1 cellular context compared by ENCODE assay signal in the genomic region with DNA sequence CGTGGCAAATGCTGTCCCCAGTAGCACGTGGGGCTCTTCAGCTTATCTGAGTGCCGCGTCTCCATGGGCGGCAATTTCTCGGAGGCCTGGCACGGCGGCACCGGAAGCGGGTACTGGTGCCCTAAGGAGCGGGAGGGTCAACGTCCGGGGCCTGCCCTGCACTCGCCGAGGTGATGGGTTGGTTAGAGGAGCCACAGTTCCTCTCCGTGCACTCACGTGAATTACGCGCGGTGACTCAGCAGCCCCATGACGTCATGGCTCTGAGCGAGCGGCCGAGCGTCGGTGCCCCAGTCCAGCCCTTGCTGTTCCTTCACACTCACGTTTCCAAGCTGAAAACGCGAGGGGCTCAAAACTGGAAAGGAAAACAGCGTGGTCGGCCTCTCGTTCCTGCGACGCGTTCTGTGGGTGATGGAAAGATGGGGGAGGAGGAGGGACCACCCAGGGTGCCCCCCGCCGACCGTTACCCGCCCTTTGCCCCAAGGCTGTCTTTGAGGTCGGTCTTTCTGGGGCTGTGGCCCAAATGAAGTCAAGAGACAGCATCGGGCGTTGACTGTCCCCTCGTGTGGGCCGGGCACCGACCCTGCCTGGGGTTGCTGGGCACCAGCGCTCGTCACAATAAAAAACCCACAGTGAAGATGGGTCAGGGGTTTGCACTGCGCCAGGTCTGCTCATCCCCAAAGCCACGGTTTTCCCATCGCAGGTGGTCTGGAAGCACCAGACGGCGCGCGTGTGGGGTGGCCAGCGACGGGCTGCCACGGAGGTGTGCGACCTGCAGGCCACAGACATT.
TF ChIP-seq lines count a peak whose summit lies in the region.

No MANE protein-coding gene starts in this region.

TF ChIP-seq in K562, 482 proteins besides CTCF, POLR2A, EP300 and RAD21 (continued from another document):
- TF ChIP-seq MAFK (IDR thresholded peaks at IDR 0.05; ENCODE audit: low read length) (no peak; the same call in 1 of the 2 replicates), TEAD2 (tag; IDR thresholded peaks at IDR 0.05) (no peak), NFATC3 (IDR thresholded peaks at IDR 0.05) (no peak), MIER1 (IDR thresholded peaks at IDR 0.05; ENCODE audit: low read depth) (no peak), ZEB2 (IDR thresholded peaks at IDR 0.05) (no peak), POLR2G (IDR thresholded peaks at IDR 0.05; ENCODE audit: low read depth, low read length) (no peak), FOXO4 (CRISPR knock-in tag; IDR thresholded peaks at IDR 0.05) (no peak), NFE2 (IDR thresholded peaks at IDR 0.05; ENCODE audit: low read depth) (peak; percentile 64), ZNF780A (CRISPR knock-in tag; IDR thresholded peaks at IDR 0.05) (no peak), ATF1 (CRISPR knock-in tag; IDR thresholded peaks at IDR 0.05) (no peak), ATF1 (tag; IDR thresholded peaks at IDR 0.05) (peak; percentile 89), GTF2B (IDR thresholded peaks at IDR 0.05; ENCODE audit: extremely low read depth, insufficient read length) (no peak), SP1 (CRISPR knock-in tag; IDR thresholded peaks at IDR 0.05) (no peak), HMG20B (CRISPR knock-in tag; IDR thresholded peaks at IDR 0.05) (no peak), CREB1 (IDR thresholded peaks at IDR 0.05) (0 out of 2 replicates have a peak, but pooled peaks have one; percentile 23), CREB1 (CRISPR knock-in tag; IDR thresholded peaks at IDR 0.05) (peak; percentile 84), FOSL1 (tag; conservative IDR thresholded peaks at IDR 0.05) (peak; percentile 88), ZFP1 (CRISPR knock-in tag; IDR thresholded peaks at IDR 0.05) (no peak), MED1 (CRISPR knock-in tag; IDR thresholded peaks at IDR 0.05; ENCODE audit: borderline replicate concordance) (no peak), CREM (IDR thresholded peaks at IDR 0.05; ENCODE audit: low read depth) (peak; percentile 82), ARHGAP35 (IDR thresholded peaks at IDR 0.05; ENCODE audit: partially characterized antibody) (no peak), SRF (CRISPR knock-in tag; IDR thresholded peaks at IDR 0.05) (no peak), ZNF644 (tag; IDR thresholded peaks at IDR 0.05; ENCODE audit: low read depth) (no peak), ZBTB43 (CRISPR knock-in tag; IDR thresholded peaks at IDR 0.05) (no peak), ZNF785 (CRISPR knock-in tag; IDR thresholded peaks at IDR 0.05) (no peak), ZNF239 (CRISPR knock-in tag; IDR thresholded peaks at IDR 0.05) (no peak), SNRNP70 (optimal IDR thresholded peaks at IDR 0.05; ENCODE audit: low read depth, low read length) (no peak), POLR2B (IDR thresholded peaks at IDR 0.05; ENCODE audit: low read depth, partially characterized antibody) (no peak)
- TF ChIP-seq, protein P1, sequence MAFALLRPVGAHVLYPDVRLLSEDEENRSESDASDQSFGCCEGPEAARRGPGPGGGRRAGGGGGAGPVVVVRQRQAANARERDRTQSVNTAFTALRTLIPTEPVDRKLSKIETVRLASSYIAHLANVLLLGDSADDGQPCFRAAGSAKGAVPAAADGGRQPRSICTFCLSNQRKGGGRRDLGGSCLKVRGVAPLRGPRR (CRISPR knock-in tag; IDR thresholded peaks at IDR 0.05), result no peak
- TF ChIP-seq, protein P2, sequence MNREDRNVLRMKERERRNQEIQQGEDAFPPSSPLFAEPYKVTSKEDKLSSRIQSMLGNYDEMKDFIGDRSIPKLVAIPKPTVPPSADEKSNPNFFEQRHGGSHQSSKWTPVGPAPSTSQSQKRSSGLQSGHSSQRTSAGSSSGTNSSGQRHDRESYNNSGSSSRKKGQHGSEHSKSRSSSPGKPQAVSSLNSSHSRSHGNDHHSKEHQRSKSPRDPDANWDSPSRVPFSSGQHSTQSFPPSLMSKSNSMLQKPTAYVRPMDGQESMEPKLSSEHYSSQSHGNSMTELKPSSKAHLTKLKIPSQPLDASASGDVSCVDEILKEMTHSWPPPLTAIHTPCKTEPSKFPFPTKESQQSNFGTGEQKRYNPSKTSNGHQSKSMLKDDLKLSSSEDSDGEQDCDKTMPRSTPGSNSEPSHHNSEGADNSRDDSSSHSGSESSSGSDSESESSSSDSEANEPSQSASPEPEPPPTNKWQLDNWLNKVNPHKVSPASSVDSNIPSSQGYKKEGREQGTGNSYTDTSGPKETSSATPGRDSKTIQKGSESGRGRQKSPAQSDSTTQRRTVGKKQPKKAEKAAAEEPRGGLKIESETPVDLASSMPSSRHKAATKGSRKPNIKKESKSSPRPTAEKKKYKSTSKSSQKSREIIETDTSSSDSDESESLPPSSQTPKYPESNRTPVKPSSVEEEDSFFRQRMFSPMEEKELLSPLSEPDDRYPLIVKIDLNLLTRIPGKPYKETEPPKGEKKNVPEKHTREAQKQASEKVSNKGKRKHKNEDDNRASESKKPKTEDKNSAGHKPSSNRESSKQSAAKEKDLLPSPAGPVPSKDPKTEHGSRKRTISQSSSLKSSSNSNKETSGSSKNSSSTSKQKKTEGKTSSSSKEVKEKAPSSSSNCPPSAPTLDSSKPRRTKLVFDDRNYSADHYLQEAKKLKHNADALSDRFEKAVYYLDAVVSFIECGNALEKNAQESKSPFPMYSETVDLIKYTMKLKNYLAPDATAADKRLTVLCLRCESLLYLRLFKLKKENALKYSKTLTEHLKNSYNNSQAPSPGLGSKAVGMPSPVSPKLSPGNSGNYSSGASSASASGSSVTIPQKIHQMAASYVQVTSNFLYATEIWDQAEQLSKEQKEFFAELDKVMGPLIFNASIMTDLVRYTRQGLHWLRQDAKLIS (CRISPR knock-in tag; IDR thresholded peaks at IDR 0.05), result no peak
- TF ChIP-seq, protein P3, sequence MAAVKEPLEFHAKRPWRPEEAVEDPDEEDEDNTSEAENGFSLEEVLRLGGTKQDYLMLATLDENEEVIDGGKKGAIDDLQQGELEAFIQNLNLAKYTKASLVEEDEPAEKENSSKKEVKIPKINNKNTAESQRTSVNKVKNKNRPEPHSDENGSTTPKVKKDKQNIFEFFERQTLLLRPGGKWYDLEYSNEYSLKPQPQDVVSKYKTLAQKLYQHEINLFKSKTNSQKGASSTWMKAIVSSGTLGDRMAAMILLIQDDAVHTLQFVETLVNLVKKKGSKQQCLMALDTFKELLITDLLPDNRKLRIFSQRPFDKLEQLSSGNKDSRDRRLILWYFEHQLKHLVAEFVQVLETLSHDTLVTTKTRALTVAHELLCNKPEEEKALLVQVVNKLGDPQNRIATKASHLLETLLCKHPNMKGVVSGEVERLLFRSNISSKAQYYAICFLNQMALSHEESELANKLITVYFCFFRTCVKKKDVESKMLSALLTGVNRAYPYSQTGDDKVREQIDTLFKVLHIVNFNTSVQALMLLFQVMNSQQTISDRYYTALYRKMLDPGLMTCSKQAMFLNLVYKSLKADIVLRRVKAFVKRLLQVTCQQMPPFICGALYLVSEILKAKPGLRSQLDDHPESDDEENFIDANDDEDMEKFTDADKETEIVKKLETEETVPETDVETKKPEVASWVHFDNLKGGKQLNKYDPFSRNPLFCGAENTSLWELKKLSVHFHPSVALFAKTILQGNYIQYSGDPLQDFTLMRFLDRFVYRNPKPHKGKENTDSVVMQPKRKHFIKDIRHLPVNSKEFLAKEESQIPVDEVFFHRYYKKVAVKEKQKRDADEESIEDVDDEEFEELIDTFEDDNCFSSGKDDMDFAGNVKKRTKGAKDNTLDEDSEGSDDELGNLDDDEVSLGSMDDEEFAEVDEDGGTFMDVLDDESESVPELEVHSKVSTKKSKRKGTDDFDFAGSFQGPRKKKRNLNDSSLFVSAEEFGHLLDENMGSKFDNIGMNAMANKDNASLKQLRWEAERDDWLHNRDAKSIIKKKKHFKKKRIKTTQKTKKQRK (IDR thresholded peaks at IDR 0.05; ENCODE audit: borderline replicate concordance, low read depth, low read length), result no peak
- TF ChIP-seq, protein P4, sequence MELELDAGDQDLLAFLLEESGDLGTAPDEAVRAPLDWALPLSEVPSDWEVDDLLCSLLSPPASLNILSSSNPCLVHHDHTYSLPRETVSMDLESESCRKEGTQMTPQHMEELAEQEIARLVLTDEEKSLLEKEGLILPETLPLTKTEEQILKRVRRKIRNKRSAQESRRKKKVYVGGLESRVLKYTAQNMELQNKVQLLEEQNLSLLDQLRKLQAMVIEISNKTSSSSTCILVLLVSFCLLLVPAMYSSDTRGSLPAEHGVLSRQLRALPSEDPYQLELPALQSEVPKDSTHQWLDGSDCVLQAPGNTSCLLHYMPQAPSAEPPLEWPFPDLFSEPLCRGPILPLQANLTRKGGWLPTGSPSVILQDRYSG (tag; conservative IDR thresholded peaks at IDR 0.05; ENCODE audit: low read depth), result no peak
TF ChIP-seq in K562: peak in this region for 13.
